In the genomic region with DNA sequence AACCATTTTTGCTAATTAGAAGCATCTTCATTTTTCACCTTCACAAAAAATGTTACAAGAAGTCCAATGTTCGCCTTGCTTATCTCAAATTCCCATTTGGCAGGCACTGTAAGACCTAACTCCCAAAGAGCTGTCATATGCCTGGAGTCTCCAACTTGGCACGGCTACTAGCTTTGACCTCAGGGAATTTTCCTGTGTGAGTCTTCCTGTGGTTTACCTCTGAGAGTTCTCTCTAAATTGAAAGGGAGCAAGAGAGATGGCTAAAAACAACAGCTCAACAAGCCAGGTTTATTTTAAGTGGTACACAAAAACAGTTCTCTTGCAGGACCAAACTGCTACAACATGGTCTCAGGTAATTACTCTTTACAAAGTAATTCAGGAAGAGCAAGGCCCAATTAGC, we compare ENCODE assay signal across 23 cellular contexts.
A peak's percentile ranks its signal among the peaks of the same experiment; 100 is the strongest.
DNase-seq lines count a peak whose midpoint lies in the region; ATAC-seq, FAIRE-seq and TF ChIP-seq lines count a peak whose summit lies in the region.
"Had no signal": no experiment of that assay in that cellular context is flagged by ENCODE, and none has a peak within 500 bp of the region (broad histone marks: within the 10 kb centered on the region; RNA-seq: fewer than 3 reads in every experiment).

No MANE protein-coding gene starts in this region.

- FAIRE-seq in urothelium cell line (lab: Jason Lieb, UNC) = no peak
- FAIRE-seq in small intestine (lab: Jason Lieb, UNC) = no peak
- FAIRE-seq: endometrium had no signal

- no peaks in the 10 kb centered on the region for H3K27me3 Mint-ChIP-seq in WTC11 (ENCODE audit: low read depth)

- no peaks in the 10 kb centered on the region for H3K36me3 ChIP-seq in right atrium auricular region
- H3K36me3 ChIP-seq in small intestine (ENCODE audit: control insufficient read depth in 2 of 2, insufficient read depth in 2 of 2, low read length in 2 of 2) = no peaks in the 10 kb centered on the region
- H3K36me3 ChIP-seq: colonic mucosa, SJSA1 had no signal

- POLR2A ChIA-PET in WTC11 (lab: Charles Lee) = interaction anchor here (0.6 kb wide), 1 partner anchor 17 kb away, joined by 3 read pairs; no protein-coding TSS in a partner anchor

- DNase-seq in Right ventricle myocardium inferior (ENCODE audit: missing footprints) = no peak
- no peak for DNase-seq in right atrium auricular region (ENCODE audit: low spot score)
- DNase-seq in WTC11 (ENCODE audit: low spot score) = no peak
- peak; percentile 46 for DNase-seq in fibroblast of pulmonary artery (ENCODE audit: low read depth)
- DNase-seq in urothelium cell line (ENCODE audit: low spot score) = peak; percentile 4
- no peak for DNase-seq in small intestine
- DNase-seq: activated CD4-positive, CD25-positive, alpha-beta regulatory T cell; activated naive CD4-positive, alpha-beta T cell treated with anti-CD3 and anti-CD28 coated beads, Interleukin-2, amount 50 U/mL, for 16 hours; activated T-cell treated with anti-CD3 and anti-CD28 coated beads, Interleukin-2, amount 50 U/mL, for 72 hours; body of pancreas; C1 segment of cervical spinal cord; colonic mucosa; GF-D8; KBM-7; NCI-H2081; stimulated activated CD4-positive, alpha-beta T cell treated with anti-CD3 and anti-CD28 coated beads, Interleukin-4, amount 100 ng/mL, for 4 hours had no signal

- CTCF ChIA-PET in WTC11 (lab: Charles Lee) = no interaction called here

- H3K27me3 ChIP-seq in right atrium auricular region (no peaks in the 10 kb centered on the region), small intestine (ENCODE audit: control insufficient read depth in 2 of 2, insufficient read depth in 2 of 2, low read length in 2 of 2) (no peaks in the 10 kb centered on the region)
- H3K27me3 ChIP-seq: body of pancreas, colonic mucosa had no signal

- intact Hi-C loops in Right ventricle myocardium inferior (cut with DNase I) = no loop called here

- TF ChIP-seq CTCF in right atrium auricular region (IDR thresholded peaks at IDR 0.05) (no peak), WTC11 (IDR thresholded peaks at IDR 0.05) (no peak), fibroblast of pulmonary artery (IDR thresholded peaks at IDR 0.05; ENCODE audit: low read length, missing control alignments) (no peak)

- H3K9me3 Mint-ChIP-seq in WTC11 = peaks cover under 1% of the 10 kb centered on the region; the same call in 1 of the 2 replicates
- H3K9me3 Mint-ChIP-seq: mesothelial cell of epicardium, nephron had no signal

- 19 to 48% (median 32%) methylated on average over 2 of the region's 2 CpGs for WGBS in small intestine, 3 donors

- ATAC-seq in Right ventricle myocardium inferior (peak; percentile 57), WTC11 (peak; percentile 51), GM21723 (IDR thresholded peaks at IDR 0.05; ENCODE audit: unreplicated experiment) (no peak), HG02763 (IDR thresholded peaks at IDR 0.05; ENCODE audit: unreplicated experiment) (no peak)
- ATAC-seq: activated T-cell treated with anti-CD3 and anti-CD28 coated beads, Interleukin-2, amount 50 U/mL, for 72 hours; body of pancreas had no signal

- H3K4me1 ChIP-seq in right atrium auricular region (no peaks in the 10 kb centered on the region), small intestine (ENCODE audit: control insufficient read depth in 2 of 2, insufficient read depth in 1 of 2, low read depth in 1 of 2, low read length in 1 of 2) (peaks cover 0 to 2% of the 10 kb centered on the region in 2 donors)
- H3K4me1 ChIP-seq: body of pancreas, colonic mucosa, SJSA1 had no signal

- no peaks in the 10 kb centered on the region for H3K36me3 Mint-ChIP-seq in WTC11
- H3K36me3 Mint-ChIP-seq: mesothelial cell of epicardium had no signal

- H3K27ac ChIP-seq in right atrium auricular region (peak overlapping the region in 1 of 2 donors; percentile 47), small intestine (ENCODE audit: low read depth in 1 of 2, low read length in 1 of 2) (no peak overlapping the region)
- H3K27ac ChIP-seq: body of pancreas, colonic mucosa, SJSA1 had no signal

- H3K9me3 ChIP-seq in right atrium auricular region (no peaks in the 10 kb centered on the region), small intestine (ENCODE audit: control insufficient read depth, low read depth) (no peaks in the 10 kb centered on the region)
- H3K9me3 ChIP-seq: body of pancreas, colonic mucosa, SJSA1 had no signal

- peaks cover 16% of the 10 kb centered on the region for H3K4me1 Mint-ChIP-seq in WTC11
- H3K4me1 Mint-ChIP-seq: mesothelial cell of epicardium had no signal

- no peak overlapping the region for H3K4me3 ChIP-seq in right atrium auricular region
- no peak overlapping the region for H3K4me3 ChIP-seq in fibroblast of pulmonary artery (replicated peaks; ENCODE audit: low read depth, low read length)
- no peak overlapping the region for H3K4me3 ChIP-seq in small intestine (ENCODE audit: low read depth in 1 of 2, low read length in 2 of 2)
- H3K4me3 ChIP-seq: body of pancreas, colonic mucosa, SJSA1, smooth muscle cell had no signal

- no peak overlapping the region for H3K4me3 Mint-ChIP-seq in WTC11
- H3K4me3 Mint-ChIP-seq: activated T-cell treated with anti-CD3 and anti-CD28 coated beads, Interleukin-2, amount 50 U/mL, for 72 hours; mesothelial cell of epicardium; nephron had no signal

- peak overlapping the region; percentile 51; the same call in 1 of the 2 replicates for H3K27ac Mint-ChIP-seq in WTC11
- H3K27ac Mint-ChIP-seq: activated T-cell treated with anti-CD3 and anti-CD28 coated beads, Interleukin-2, amount 50 U/mL, for 72 hours; mesothelial cell of epicardium; nephron had no signal

TF ChIP-seq in WTC11, 78 proteins besides CTCF, POLR2A, EP300 and RAD21:
- TF ChIP-seq NR3C1 (CRISPR knock-in tag; conservative IDR thresholded peaks at IDR 0.05; ENCODE audit: low read depth) (no peak), PRRX2 (CRISPR knock-in tag; IDR thresholded peaks at IDR 0.05) (no peak)

Comparison
In these comparisons a context has a peak if more than half of its experiments do, and no peak if none do; other contexts are left out.
1. ATAC-seq: peak in Right ventricle myocardium inferior (single experiment) and WTC11 (single experiment); none in GM21723 (single experiment) and HG02763 (single experiment).
2. DNase-seq: peak in fibroblast of pulmonary artery (single experiment) and urothelium cell line (single experiment); none in Right ventricle myocardium inferior (single experiment), right atrium auricular region (single experiment), WTC11 (single experiment) and small intestine (single experiment).